11 cellular contexts compared by ENCODE assay signal in the genomic region with DNA sequence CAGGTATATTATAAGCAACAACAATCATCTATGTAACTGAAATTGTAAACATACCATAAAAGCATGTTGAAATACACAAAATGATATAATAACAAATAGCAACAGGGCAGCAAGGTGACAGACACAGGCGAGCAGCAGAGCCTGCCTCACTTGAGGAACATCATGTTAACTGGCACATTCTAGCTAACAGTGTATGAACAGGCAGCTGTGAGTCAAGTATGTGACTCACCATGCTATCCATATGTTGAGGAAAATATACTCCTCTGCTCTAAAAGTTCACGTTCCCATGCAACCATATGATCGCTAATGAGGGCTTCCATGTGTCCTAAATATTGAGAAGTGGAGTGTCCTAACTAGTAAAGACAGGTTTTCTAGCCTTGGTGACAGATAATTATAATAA. TPM values are rescaled to one million over a fixed set of nuclear protein-coding genes. Genes with fewer than 3 reads are reported as not detected.
A peak's percentile ranks its signal among the peaks of the same experiment; 100 is the strongest.
DNase-seq lines count a peak whose midpoint lies in the region; ATAC-seq, FAIRE-seq and TF ChIP-seq lines count a peak whose summit lies in the region.
"Had no signal": no experiment of that assay in that cellular context is flagged by ENCODE, and none has a peak within 500 bp of the region (broad histone marks: within the 10 kb centered on the region; RNA-seq: fewer than 3 reads in every experiment).

No MANE protein-coding gene starts in this region.

- no peak for FAIRE-seq in RCC 7860 (lab: Jason Lieb, UNC)

- peak; percentile 89 for ATAC-seq in esophagus mucosa

- TF ChIP-seq CTCF in HFF-Myc (IDR thresholded peaks at IDR 0.05; ENCODE audit: low read depth, low read length, missing control alignments): no peak

- peak; percentile 41 for DNase-seq in HFF-Myc (ENCODE audit: extremely low read depth, low read depth)
- peak; percentile 10 for DNase-seq in RCC 7860 (ENCODE audit: low spot score)
- peak; percentile 44 for DNase-seq in superior temporal gyrus (ENCODE audit: extremely low spot score)
- no peak for DNase-seq in COLO829 (ENCODE audit: low spot score)
- DNase-seq in mesenteric fat pad (ENCODE audit: low spot score): no peak
- DNase-seq in NK-92 (lab: John Stamatoyannopoulos, UW; ENCODE audit: unreplicated experiment): no peak
- DNase-seq: effector memory CD4-positive, alpha-beta T cell; hypothalamus; NCI-H187 treated with DMSO at 0.1 percent for 48 hours had no signal

- H3K4me3 ChIP-seq in HFF-Myc (replicated peaks; ENCODE audit: low read depth, low read length): no peak overlapping the region
- H3K4me3 ChIP-seq: thoracic aorta had no signal

RNA-seq across cellular contexts. Expression of a gene that starts 18.4 kb away (rescaled TPM):
- 7.4 TPM for total RNA-seq in esophagus mucosa
- total RNA-seq in mesenteric fat pad: 4.9 TPM

RNA-seq across cellular contexts. Expression of a gene that starts 18.5 kb away (rescaled TPM):
- total RNA-seq in esophagus mucosa (20.4 TPM), mesenteric fat pad (22.4 TPM)

Comparison
In these comparisons a context has a peak if more than half of its experiments do, and no peak if none do; other contexts are left out.
1. DNase-seq: peak in HFF-Myc (single experiment), RCC 7860 (single experiment) and superior temporal gyrus (single experiment); none in COLO829 (single experiment), mesenteric fat pad (single experiment) and NK-92 (single experiment).